15 cellular contexts compared by ENCODE assay signal in genomic region chr10:1473874-1474273, GRCh38.
A peak's percentile ranks its signal among the peaks of the same experiment; 100 is the strongest.
DNase-seq lines count a peak whose midpoint lies in the region; FAIRE-seq and TF ChIP-seq lines count a peak whose summit lies in the region.
"Had no signal": no experiment of that assay in that cellular context is flagged by ENCODE, and none has a peak within 500 bp of the region (broad histone marks: within the 10 kb centered on the region; RNA-seq: fewer than 3 reads in every experiment).

No MANE protein-coding gene starts in this region.

- H3K36me3 Mint-ChIP-seq in astrocyte (ENCODE audit: low read depth, unreplicated experiment) (peaks cover 3% of the 10 kb centered on the region), neural crest cell (ENCODE audit: low read depth) (peaks cover 7% of the 10 kb centered on the region)
- H3K36me3 Mint-ChIP-seq: CD8-positive, alpha-beta memory T cell had no signal

- H3K9me3 ChIP-seq in astrocyte (ENCODE audit: insufficient read depth, low read depth, low read length) = peaks cover 16% of the 10 kb centered on the region

- H3K79me2 ChIP-seq in astrocyte (ENCODE audit: insufficient read depth, low read length) = no peaks in the 10 kb centered on the region

- FAIRE-seq in astrocyte (lab: Jason Lieb, UNC) = no peak
- FAIRE-seq: GM12878 had no signal

- no peaks in the 10 kb centered on the region for H3K27me3 ChIP-seq in astrocyte (ENCODE audit: insufficient read depth, low read length)
- H3K27me3 ChIP-seq: BLaER1 had no signal

- no peaks in the 10 kb centered on the region for H3K4me1 ChIP-seq in astrocyte (ENCODE audit: insufficient read depth, low read length)

- DNase-seq in NCI-H2107 treated with DMSO at 0.1 percent for 48 hours (lab: John Stamatoyannopoulos, UW; ENCODE audit: unreplicated experiment) (peak; percentile 57), NCI-H2107 (lab: John Stamatoyannopoulos, UW) (no peak), astrocyte (ENCODE audit: low read depth) (no peak), neural crest cell (ENCODE audit: low read depth, low spot score) (no peak), COLO668 (lab: John Stamatoyannopoulos, UW; ENCODE audit: unreplicated experiment) (no peak), foreskin melanocyte (no peak)
- no peak for DNase-seq in stimulated activated naive CD4-positive, alpha-beta T cell (lab: John Stamatoyannopoulos, UW)
- DNase-seq: 8988T; AML-193; CD8-positive, alpha-beta memory T cell; DMS53; H9 had no signal

- no peaks in the 10 kb centered on the region for H4K20me1 ChIP-seq in astrocyte (ENCODE audit: insufficient read depth, low read length)
- H4K20me1 ChIP-seq: BLaER1 had no signal

- H3K9me3 Mint-ChIP-seq in astrocyte (ENCODE audit: unreplicated experiment) (peaks cover 5% of the 10 kb centered on the region), neural crest cell (peaks cover 7% of the 10 kb centered on the region)
- H3K9me3 Mint-ChIP-seq: CD8-positive, alpha-beta memory T cell had no signal

- no peak overlapping the region for H3K4me2 ChIP-seq in astrocyte (ENCODE audit: low read length)
- H3K4me2 ChIP-seq: BLaER1, GM23338 had no signal

- H3K4me1 Mint-ChIP-seq in astrocyte (ENCODE audit: low read depth, unreplicated experiment) (no peaks in the 10 kb centered on the region), neural crest cell (peaks cover 50% of the 10 kb centered on the region)
- H3K4me1 Mint-ChIP-seq: CD8-positive, alpha-beta memory T cell had no signal

- no peak overlapping the region for H3K27ac ChIP-seq in astrocyte (ENCODE audit: low read depth, low read length)
- H3K27ac ChIP-seq: BLaER1 had no signal

- no peak overlapping the region for H3K4me3 ChIP-seq in astrocyte (ENCODE audit: insufficient read depth, low read depth, low read length)
- H3K4me3 ChIP-seq: BLaER1, GM12878, GM23338 had no signal

- no peak overlapping the region for H2AFZ ChIP-seq in astrocyte (ENCODE audit: low read depth, low read length)
- H2AFZ ChIP-seq: GM23338 had no signal

- no peak overlapping the region for H3K9ac ChIP-seq in astrocyte (ENCODE audit: low read length)
- H3K9ac ChIP-seq: BLaER1 had no signal

- H3K27me3 Mint-ChIP-seq in astrocyte (ENCODE audit: low read depth, unreplicated experiment) (peaks cover 30% of the 10 kb centered on the region), neural crest cell (ENCODE audit: low read depth) (no peaks in the 10 kb centered on the region)

- no peak for TF ChIP-seq CTCF in astrocyte (IDR thresholded peaks at IDR 0.05; ENCODE audit: insufficient read depth, low read depth, low read length)
- no peak for TF ChIP-seq CTCF in neural crest cell (conservative IDR thresholded peaks at IDR 0.05)

- H3K36me3 ChIP-seq in astrocyte (ENCODE audit: insufficient read depth, low read length) = no peaks in the 10 kb centered on the region

- peak overlapping the region; percentile 3 for H3K4me3 Mint-ChIP-seq in astrocyte (ENCODE audit: unreplicated experiment)
- H3K4me3 Mint-ChIP-seq in neural crest cell = peak overlapping the region; percentile 19
- H3K4me3 Mint-ChIP-seq: CD8-positive, alpha-beta memory T cell; GM23338; H9 had no signal

- peak overlapping the region; percentile 5 for H3K27ac Mint-ChIP-seq in astrocyte (ENCODE audit: unreplicated experiment)
- no peak overlapping the region for H3K27ac Mint-ChIP-seq in neural crest cell (ENCODE audit: unreplicated experiment)
- H3K27ac Mint-ChIP-seq: GM23338, H9 had no signal
